In genomic region chr4:154959756-154960155, GRCh38 we compare ENCODE assay signal across 34 cellular contexts.
A peak's percentile ranks its signal among the peaks of the same experiment; 100 is the strongest.
DNase-seq lines count a peak whose midpoint lies in the region; ATAC-seq and TF ChIP-seq lines count a peak whose summit lies in the region.
"Had no signal": no experiment of that assay in that cellular context is flagged by ENCODE, and none has a peak within 500 bp of the region (broad histone marks: within the 10 kb centered on the region; RNA-seq: fewer than 3 reads in every experiment).

No MANE protein-coding gene starts in this region.

- TF ChIP-seq RAD21 in neural cell (conservative IDR thresholded peaks at IDR 0.05) = no peak

- H3K36me3 Mint-ChIP-seq in WTC11 = peaks cover 4% of the 10 kb centered on the region
- H3K36me3 Mint-ChIP-seq: CD14-positive monocyte; CD4-positive, alpha-beta memory T cell; CD8-positive, alpha-beta memory T cell; CD8-positive, alpha-beta T cell had no signal

- TF ChIP-seq CTCF in left ventricle myocardium inferior (IDR thresholded peaks at IDR 0.05; ENCODE audit: borderline replicate concordance) (no peak), heart left ventricle (IDR thresholded peaks at IDR 0.05) (no peak), VCaP (conservative IDR thresholded peaks at IDR 0.05) (no peak), neural cell (IDR thresholded peaks at IDR 0.05; ENCODE audit: poor library complexity, severe bottlenecking) (no peak), testis (IDR thresholded peaks at IDR 0.05) (no peak), WTC11 (IDR thresholded peaks at IDR 0.05) (no peak), GM13977 (IDR thresholded peaks at IDR 0.05; ENCODE audit: extremely low read depth, insufficient read depth, missing control alignments) (no peak)

- no peaks in the 10 kb centered on the region for H3K79me2 ChIP-seq in neural cell (replicated peaks; ENCODE audit: insufficient read depth, low read length)

- H3K27me3 ChIP-seq in left ventricle myocardium inferior (ENCODE audit: low read depth) = no peaks in the 10 kb centered on the region
- no peaks in the 10 kb centered on the region for H3K27me3 ChIP-seq in heart left ventricle
- no peaks in the 10 kb centered on the region for H3K27me3 ChIP-seq in neural cell (ENCODE audit: insufficient read depth, low read depth, low read length)
- no peaks in the 10 kb centered on the region for H3K27me3 ChIP-seq in testis
- H3K27me3 ChIP-seq: BE2C; BLaER1; BLaER1 treated with 17β-estradiol and CSF1 and Interleukin-3, amounts not matched to agents 10 nM and 100 nM had no signal

- peaks cover 10% of the 10 kb centered on the region for H3K4me1 Mint-ChIP-seq in WTC11
- H3K4me1 Mint-ChIP-seq: CD14-positive monocyte; CD4-positive, alpha-beta memory T cell; CD4-positive, CD25-positive, alpha-beta regulatory T cell; CD8-positive, alpha-beta memory T cell had no signal

- H4K20me1 ChIP-seq in neural cell (ENCODE audit: insufficient read depth) = no peaks in the 10 kb centered on the region
- H4K20me1 ChIP-seq: BLaER1; BLaER1 treated with 17β-estradiol and CSF1 and Interleukin-3, amounts not matched to agents 10 nM and 100 nM had no signal

- no peak overlapping the region for H3K4me2 ChIP-seq in neural cell (ENCODE audit: low read length)
- H3K4me2 ChIP-seq: A549, BLaER1 had no signal

- CTCF ChIA-PET in WTC11 (lab: Charles Lee) = no interaction called here

- POLR2A ChIA-PET in WTC11 (lab: Charles Lee) = no interaction called here

- no peaks in the 10 kb centered on the region for H3K9me3 ChIP-seq in left ventricle myocardium inferior (replicated peaks)
- H3K9me3 ChIP-seq in heart left ventricle = peaks cover 0 to 6% (median 0%) of the 10 kb centered on the region in 12 donors
- no peaks in the 10 kb centered on the region for H3K9me3 ChIP-seq in neural cell (ENCODE audit: low read length)
- no peaks in the 10 kb centered on the region for H3K9me3 ChIP-seq in testis
- H3K9me3 ChIP-seq: A549, BE2C, Caco-2 had no signal

- no peak overlapping the region for H2AFZ ChIP-seq in neural cell (ENCODE audit: low read depth, low read length)

- H3K4me3 Mint-ChIP-seq in WTC11 = no peak overlapping the region
- H3K4me3 Mint-ChIP-seq: CD14-positive monocyte; CD4-positive, alpha-beta memory T cell; CD4-positive, alpha-beta T cell; CD4-positive, CD25-positive, alpha-beta regulatory T cell; CD8-positive, alpha-beta memory T cell; CD8-positive, alpha-beta T cell had no signal

- H3K9me3 Mint-ChIP-seq in WTC11 = peaks cover 21% of the 10 kb centered on the region
- H3K9me3 Mint-ChIP-seq: CD4-positive, alpha-beta T cell had no signal

- H3K4me3 ChIP-seq in left ventricle myocardium inferior (no peak overlapping the region), heart left ventricle (no peak overlapping the region), neural cell (ENCODE audit: low read length) (no peak overlapping the region), testis (no peak overlapping the region)
- H3K4me3 ChIP-seq: A549; BLaER1; BLaER1 treated with 17β-estradiol and CSF1 and Interleukin-3, amounts not matched to agents 10 nM and 100 nM had no signal

- H3K36me3 ChIP-seq in left ventricle myocardium inferior (no peaks in the 10 kb centered on the region), heart left ventricle (no peaks in the 10 kb centered on the region), neural cell (ENCODE audit: insufficient read depth, low read length) (no peaks in the 10 kb centered on the region), testis (ENCODE audit: low read depth, missing control alignments) (no peaks in the 10 kb centered on the region)
- H3K36me3 ChIP-seq: BE2C; BLaER1; BLaER1 treated with 17β-estradiol and CSF1 and Interleukin-3, amounts not matched to agents 10 nM and 100 nM had no signal

- no peak for DNase-seq in left ventricle myocardium inferior
- no peak for DNase-seq in heart left ventricle
- no peak for DNase-seq in testis
- no peak for DNase-seq in WTC11 (ENCODE audit: low spot score)
- DNase-seq in GM13977 (ENCODE audit: low spot score) = no peak
- DNase-seq in OCI-M2 (lab: John Stamatoyannopoulos, UW; ENCODE audit: unreplicated experiment) = no peak
- DNase-seq: 8988T; ACHN; AML-193; BE2C; Caco-2; Calu3; CD4-positive, alpha-beta memory T cell; CD4-positive, alpha-beta T cell; CD4-positive, CD25-positive, alpha-beta regulatory T cell; CD8-positive, alpha-beta memory T cell; CD8-positive, alpha-beta T cell; COR-L47; DMS 273 treated with DMSO at 0.1 percent for 48 hours; DMS153; DMS53; DMS79; DMS79 treated with DMSO at 0.1 percent for 48 hours; DND-41; EL had no signal

- no peaks in the 10 kb centered on the region for H3F3A ChIP-seq in neural cell (ENCODE audit: insufficient read depth, low read length, poor library complexity, severe bottlenecking)

- in situ Hi-C loops in GM13977 (cut with MboI; ENCODE audit: low pct_unique_long_range_greater_than_20kb, low sequenced_read_pairs, unreplicated experiment) = no loop called here

- no peaks in the 10 kb centered on the region; the same call in 1 of the 2 replicates for H3K27me3 Mint-ChIP-seq in WTC11 (ENCODE audit: low read depth)
- H3K27me3 Mint-ChIP-seq: B cell; CD4-positive, alpha-beta memory T cell; CD4-positive, alpha-beta T cell; CD4-positive, CD25-positive, alpha-beta regulatory T cell had no signal

- TF ChIP-seq POLR2A in heart left ventricle (IDR thresholded peaks at IDR 0.05) (no peak), testis (IDR thresholded peaks at IDR 0.05) (no peak)

- H3K27ac ChIP-seq in left ventricle myocardium inferior (replicated peaks) (peak overlapping the region; percentile 75), heart left ventricle (no peak overlapping the region), VCaP (peak overlapping the region; percentile 25; the same call in 1 of the 2 replicates), neural cell (ENCODE audit: low read length) (no peak overlapping the region), testis (peak overlapping the region; percentile 21 to 39)
- H3K27ac ChIP-seq: 22Rv1; A549; BLaER1; BLaER1 treated with 17β-estradiol and CSF1 and Interleukin-3, amounts not matched to agents 10 nM and 100 nM; C4-2B had no signal

- H3K4me1 ChIP-seq in left ventricle myocardium inferior = peaks cover 33% of the 10 kb centered on the region
- peaks cover 0 to 23% (median 5%) of the 10 kb centered on the region in 12 donors for H3K4me1 ChIP-seq in heart left ventricle
- peaks cover 29% of the 10 kb centered on the region for H3K4me1 ChIP-seq in testis
- H3K4me1 ChIP-seq: A549, BE2C, BLaER1, Caco-2 had no signal

- no peaks in the 10 kb centered on the region for H3K9me2 ChIP-seq in neural cell (ENCODE audit: insufficient read depth, low read length)

- intact Hi-C loops in left ventricle myocardium inferior (cut with micrococcal nuclease) (no loop called here), heart left ventricle (cut with DNase I) (no loop called here), testis (cut with DNase I; ENCODE audit: low total_unique reads) (no loop called here)

- no peak overlapping the region for H3K9ac ChIP-seq in neural cell (ENCODE audit: low read length)
- H3K9ac ChIP-seq: BLaER1; BLaER1 treated with 17β-estradiol and CSF1 and Interleukin-3, amounts not matched to agents 10 nM and 100 nM had no signal

- ATAC-seq in heart left ventricle (no peak), WTC11 (no peak)
- ATAC-seq: A549; CD8-positive, alpha-beta T cell had no signal

- TF ChIP-seq EP300 in neural cell (conservative IDR thresholded peaks at IDR 0.05; ENCODE audit: poor library complexity, severe bottlenecking) = peak; percentile 54

- 88 to 95% (median 91%) methylated on average over 2 of the region's 2 CpGs for WGBS in heart left ventricle, 4 donors
- WGBS in testis, 2 donors = 89 to 94% methylated on average over 2 of the region's 2 CpGs

- H3K27ac Mint-ChIP-seq in WTC11 = no peak overlapping the region
- H3K27ac Mint-ChIP-seq: CD4-positive, alpha-beta memory T cell; CD4-positive, alpha-beta T cell; CD4-positive, CD25-positive, alpha-beta regulatory T cell; CD8-positive, alpha-beta memory T cell; CD8-positive, alpha-beta T cell had no signal

TF ChIP-seq in neural cell, 6 proteins besides CTCF, POLR2A, EP300 and RAD21 (continues in another document):
- TF ChIP-seq MXI1 (conservative IDR thresholded peaks at IDR 0.05; ENCODE audit: poor library complexity, severe bottlenecking) = no peak

TF ChIP-seq in WTC11, 78 proteins besides CTCF, POLR2A, EP300 and RAD21:
- TF ChIP-seq TEAD1 (CRISPR knock-in tag; IDR thresholded peaks at IDR 0.05) (no peak), PRDM15 (CRISPR knock-in tag; IDR thresholded peaks at IDR 0.05) (no peak), NFE2L1 (CRISPR knock-in tag; IDR thresholded peaks at IDR 0.05) (no peak), GABPB1 (CRISPR knock-in tag; IDR thresholded peaks at IDR 0.05) (no peak), TCF7 (CRISPR knock-in tag; IDR thresholded peaks at IDR 0.05; ENCODE audit: low read depth) (no peak), JAZF1 (CRISPR knock-in tag; IDR thresholded peaks at IDR 0.05) (no peak)

Comparison
In these comparisons a context has a peak if more than half of its experiments do, and no peak if none do; other contexts are left out.
1. H3K27ac ChIP-seq: peak in left ventricle myocardium inferior (single experiment), VCaP (single experiment) and testis (2 of 2); none in heart left ventricle (0 of 12) and neural cell (single experiment).